ENCODE assay signal across 8 cellular contexts in genomic region chr15:52019394-52020252, GRCh38. TPM values are rescaled to one million over a fixed set of nuclear protein-coding genes. Genes with fewer than 3 reads are reported as not detected.
DNase-seq lines count a peak whose midpoint lies in the region; ATAC-seq lines count a peak whose summit lies in the region.

No MANE protein-coding gene starts in this region.

- H2BK15ac ChIP-seq in mesendoderm (replicated peaks; ENCODE audit: low read depth) = no peak overlapping the region

- no peaks in the 10 kb centered on the region for H3K36me3 ChIP-seq in effector memory CD4-positive, alpha-beta T cell (ENCODE audit: control insufficient read depth, insufficient read depth, low read length)
- H3K36me3 ChIP-seq in mesendoderm (ENCODE audit: control insufficient read depth, insufficient read depth, low read length) = no peaks in the 10 kb centered on the region

- peak overlapping the region; percentile 82 for H3K18ac ChIP-seq in mesendoderm (ENCODE audit: low read length)

- H4K5ac ChIP-seq in mesendoderm (ENCODE audit: low read length) = no peak overlapping the region

- peaks cover 8% of the 10 kb centered on the region for H3K4me1 ChIP-seq in effector memory CD4-positive, alpha-beta T cell (ENCODE audit: control insufficient read depth, insufficient read depth, low read length, poor library complexity, severe bottlenecking)
- peaks cover 3% of the 10 kb centered on the region for H3K4me1 ChIP-seq in mesendoderm (ENCODE audit: control insufficient read depth, low read depth, low read length)

- H3K79me1 ChIP-seq in mesendoderm (ENCODE audit: low read length) = no peaks in the 10 kb centered on the region

- no peak overlapping the region for H3K23ac ChIP-seq in mesendoderm (ENCODE audit: low read length)

- H3K56ac ChIP-seq in mesendoderm (ENCODE audit: low read length) = peak overlapping the region; percentile 97

- H4K8ac ChIP-seq in mesendoderm (ENCODE audit: low read depth, low read length) = no peak overlapping the region

- WGBS in mesendoderm (ENCODE audit: extremely low coverage, insufficient coverage, low lambda C conversion rate) = no CpG with 5 or more reads among the region's 100 CpGs

- ATAC-seq in GM18502 (IDR thresholded peaks at IDR 0.05; ENCODE audit: poor library complexity, unreplicated experiment) = peak; percentile 55
- ATAC-seq in HG02943 (IDR thresholded peaks at IDR 0.05; ENCODE audit: low read depth, unreplicated experiment) = peak; percentile 48

- peak overlapping the region; percentile 83 for H3K4ac ChIP-seq in mesendoderm (ENCODE audit: low read depth, low read length)

- DNase-seq in A172 (ENCODE audit: low spot score) (peak; percentile 74), NCI-H460 (ENCODE audit: extremely low read depth, low read depth) (peak; percentile 84), mesendoderm (peak; percentile 76)
- peak; percentile 85 for DNase-seq in activated CD8-positive, alpha-beta memory T cell treated with anti-CD3 and anti-CD28 coated beads for 24 hours
- DNase-seq in effector memory CD4-positive, alpha-beta T cell = peak; percentile 51 to 55 (median 52)
- peak; percentile 28 for DNase-seq in stimulated activated CD8-positive, alpha-beta memory T cell treated with anti-CD3 and anti-CD28 coated beads, Interleukin-12 subunit alpha, Interleukin-12 subunit beta, amount 100 ng/mL, for 24 hours (ENCODE audit: extremely low read depth)

- H3K9me3 ChIP-seq in effector memory CD4-positive, alpha-beta T cell (ENCODE audit: control insufficient read depth, low read length) = no peaks in the 10 kb centered on the region

- peaks cover 36% of the 10 kb centered on the region for H3K79me2 ChIP-seq in mesendoderm (ENCODE audit: control insufficient read depth, insufficient read depth, low read length)

- no peak overlapping the region for H2BK120ac ChIP-seq in mesendoderm (ENCODE audit: low read depth, low read length)

- no peaks in the 10 kb centered on the region for H3K27me3 ChIP-seq in effector memory CD4-positive, alpha-beta T cell (replicated peaks; ENCODE audit: control insufficient read depth, insufficient read depth, low read length, poor library complexity, severe bottlenecking)
- no peaks in the 10 kb centered on the region for H3K27me3 ChIP-seq in mesendoderm (ENCODE audit: insufficient read depth, low read length, poor library complexity)

- peak overlapping the region; percentile 55 for H2BK5ac ChIP-seq in mesendoderm (ENCODE audit: low read length)

- H3K27ac ChIP-seq in effector memory CD4-positive, alpha-beta T cell (ENCODE audit: insufficient read depth, low read length, poor library complexity, severe bottlenecking) = peak overlapping the region; percentile 84
- H3K27ac ChIP-seq in mesendoderm (ENCODE audit: low read depth, low read length) = peak overlapping the region; percentile 85

- H3K9ac ChIP-seq in mesendoderm (ENCODE audit: low read length) = peak overlapping the region; percentile 93

- no peak overlapping the region for H2AK5ac ChIP-seq in mesendoderm (ENCODE audit: low read length)

- peak overlapping the region; percentile 69 for H3K4me3 ChIP-seq in effector memory CD4-positive, alpha-beta T cell (ENCODE audit: insufficient read depth, low read depth, low read length, poor library complexity, severe bottlenecking)
- peak overlapping the region; percentile 88 for H3K4me3 ChIP-seq in mesendoderm (ENCODE audit: low read length)

- peak overlapping the region; percentile 89 for H3K4me2 ChIP-seq in mesendoderm (ENCODE audit: low read length)

RNA-seq across cellular contexts. Expression of gene MAPK6, which starts 0.6 kb away (rescaled TPM):
- total RNA-seq in A172 (2014; rRNA removed; shearing (Covaris generic)) = 72.6 and 92.1 TPM in 2 replicates
- total RNA-seq in NCI-H460 (2014; rRNA removed; shearing (Covaris generic)) = 153 and 160 TPM in 2 replicates
- polyA plus RNA-seq in NCI-H460 (2014; cell fraction: nucleus; rRNA removed) = 47.4 and 78.7 TPM in 2 replicates
- 70.7 TPM for polyA plus RNA-seq in mesendoderm (2013, experiment 1 of 2)
- 71.6 TPM for polyA plus RNA-seq in mesendoderm (2013, experiment 2 of 2)

RNA-seq across cellular contexts. Expression of gene LEO1, which starts 48.0 kb away (rescaled TPM):
- total RNA-seq in A172 (2014; rRNA removed; shearing (Covaris generic)) = 36.7 and 48.4 TPM in 2 replicates
- total RNA-seq in NCI-H460 (2014; rRNA removed; shearing (Covaris generic)) = 61.4 and 75.9 TPM in 2 replicates
- 26.9 and 29.6 TPM in 2 replicates for polyA plus RNA-seq in NCI-H460 (2014; cell fraction: nucleus; rRNA removed)
- polyA plus RNA-seq in mesendoderm (2013, experiment 1 of 2) = 37.0 TPM
- polyA plus RNA-seq in mesendoderm (2013, experiment 2 of 2) = 37.0 TPM

Comparison
In these comparisons a context has a peak if more than half of its experiments do, and no peak if none do; other contexts are left out.
1. Peak in every context shown above with its lines: DNase-seq, ATAC-seq, H3K4me3 ChIP-seq and H3K27ac ChIP-seq.
2. DNase-seq: peak in every context shown above with its lines; median percentile 85 in activated CD8-positive, alpha-beta memory T cell treated with anti-CD3 and anti-CD28 coated beads for 24 hours; 84 in NCI-H460; 76 in mesendoderm; 74 in A172; 52 in effector memory CD4-positive, alpha-beta T cell; 28 in stimulated activated CD8-positive, alpha-beta memory T cell treated with anti-CD3 and anti-CD28 coated beads, Interleukin-12 subunit alpha, Interleukin-12 subunit beta, amount 100 ng/mL, for 24 hours.